Comparison of ENCODE assay signal across 1 cellular context in the genomic region with DNA sequence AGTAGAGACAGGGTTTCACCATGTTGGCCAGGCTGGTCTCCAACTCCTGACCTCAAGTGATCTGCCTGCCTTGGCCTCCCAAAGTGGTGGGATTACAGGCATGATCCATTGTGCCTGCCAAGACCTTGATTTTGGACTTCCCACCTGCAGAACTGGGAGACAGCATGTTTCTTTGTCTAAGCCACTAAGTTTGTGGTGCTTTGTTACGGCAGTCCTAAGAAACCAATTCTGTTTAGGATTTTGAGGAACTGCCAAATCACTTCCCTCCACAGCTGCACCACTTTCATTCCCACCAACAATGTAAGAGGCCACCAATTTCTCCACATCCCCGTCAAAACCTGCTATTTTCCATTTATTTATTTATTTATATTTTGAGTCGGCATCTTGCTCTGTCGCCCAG.
TF ChIP-seq lines count a peak whose summit lies in the region.

No MANE protein-coding gene starts in this region.

TF ChIP-seq in SK-N-SH, 30 proteins besides CTCF, POLR2A, EP300 and RAD21 (continued from another document):
- TF ChIP-seq ZBTB33 (IDR thresholded peaks at IDR 0.05; ENCODE audit: borderline replicate concordance, low read depth): no peak
- no peak for TF ChIP-seq FOXJ3 (CRISPR knock-in tag; IDR thresholded peaks at IDR 0.05)
- TF ChIP-seq YY1 (IDR thresholded peaks at IDR 0.05; ENCODE audit: low read depth): no peak
- TF ChIP-seq TCF12 (IDR thresholded peaks at IDR 0.05): no peak
- no peak for TF ChIP-seq SIN3A (IDR thresholded peaks at IDR 0.05; ENCODE audit: borderline replicate concordance, low read depth, low read length)
- TF ChIP-seq NFIC (IDR thresholded peaks at IDR 0.05; ENCODE audit: borderline replicate concordance): no peak
- no peak for TF ChIP-seq FOSL2 (IDR thresholded peaks at IDR 0.05; ENCODE audit: borderline replicate concordance, low read depth)
- TF ChIP-seq, protein P1, sequence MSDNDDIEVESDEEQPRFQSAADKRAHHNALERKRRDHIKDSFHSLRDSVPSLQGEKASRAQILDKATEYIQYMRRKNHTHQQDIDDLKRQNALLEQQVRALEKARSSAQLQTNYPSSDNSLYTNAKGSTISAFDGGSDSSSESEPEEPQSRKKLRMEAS (IDR thresholded peaks at IDR 0.05; ENCODE audit: low read depth): no peak
- no peak for TF ChIP-seq REST (IDR thresholded peaks at IDR 0.05; ENCODE audit: low read depth, low read length)
- TF ChIP-seq CHD2 (IDR thresholded peaks at IDR 0.05; ENCODE audit: low read length, partially characterized antibody): no peak
- TF ChIP-seq RFX5 (IDR thresholded peaks at IDR 0.05; ENCODE audit: low read length): no peak
- TF ChIP-seq NRF1 (IDR thresholded peaks at IDR 0.05; ENCODE audit: low read depth, low read length): no peak
